In the genomic region with DNA sequence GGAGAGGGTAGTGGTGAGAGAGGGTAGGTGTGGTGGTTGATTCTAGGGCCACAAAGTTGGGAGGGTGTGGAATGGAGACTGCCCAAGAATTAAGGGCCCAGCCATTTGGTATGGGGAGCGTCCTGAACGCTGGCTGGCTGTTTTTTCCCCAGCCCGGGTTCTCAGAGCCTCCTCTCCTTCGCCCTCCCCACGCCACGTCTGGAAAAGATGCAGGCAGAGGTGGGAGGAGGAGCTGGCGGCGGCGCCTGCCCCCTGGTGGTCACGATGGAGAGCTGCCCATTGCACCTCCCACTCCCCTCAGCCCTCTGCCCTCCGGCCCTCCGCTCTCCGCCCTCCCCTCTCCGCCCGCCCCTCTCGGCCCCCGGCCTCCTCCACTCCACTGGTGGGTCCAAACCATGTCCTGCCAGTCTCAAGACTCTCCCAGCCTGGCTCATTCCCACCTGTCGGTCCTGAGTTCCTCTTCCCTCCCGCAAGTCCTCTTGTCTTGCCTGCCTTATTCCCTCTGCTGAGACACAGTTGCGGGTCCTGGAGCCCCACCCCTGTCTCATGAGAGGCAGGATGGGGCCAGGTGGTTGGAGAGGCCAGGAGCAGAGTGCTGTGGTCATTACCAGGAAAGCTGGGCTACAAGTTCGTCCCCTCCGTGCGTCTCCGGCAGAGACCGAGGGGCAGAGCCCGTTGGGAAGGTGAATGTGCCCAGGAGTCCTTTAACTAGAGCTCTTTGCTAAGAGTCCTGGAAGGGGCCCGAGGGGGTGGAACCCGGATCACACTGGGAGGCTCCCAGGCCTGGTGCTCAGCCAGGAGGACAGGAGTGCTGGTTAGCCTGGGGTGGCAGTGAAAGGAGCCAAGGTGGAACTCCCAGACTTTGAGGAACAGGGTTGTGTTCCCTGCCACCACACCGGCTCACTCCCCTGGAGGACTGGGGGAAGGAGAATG, we compare ENCODE assay signal across 8 cellular contexts. TPM values are rescaled to one million over a fixed set of nuclear protein-coding genes. Genes with fewer than 3 reads are reported as not detected.
DNase-seq lines count a peak whose midpoint lies in the region; ATAC-seq, FAIRE-seq and TF ChIP-seq lines count a peak whose summit lies in the region.

No MANE protein-coding gene starts in this region.

- peak overlapping the region; percentile 71 for H3K9ac ChIP-seq in HepG2 (ENCODE audit: insufficient read depth, low read depth, low read length)

- H3K9me3 Mint-ChIP-seq in HFFc6 = no peaks in the 10 kb centered on the region
- no peaks in the 10 kb centered on the region for H3K9me3 Mint-ChIP-seq in dendritic cell treated with granulocyte-macrophage colony-stimulating factor and Interleukin-4, amounts not matched to agents 40 ng/mL and 50 ng/mL, for 4 days

- peak overlapping the region; percentile 73 for H3K27ac Mint-ChIP-seq in HFFc6
- H3K27ac Mint-ChIP-seq in dendritic cell treated with granulocyte-macrophage colony-stimulating factor and Interleukin-4, amounts not matched to agents 40 ng/mL and 50 ng/mL, for 4 days = peak overlapping the region; percentile 41

- POLR2A ChIA-PET in HepG2 (lab: Yijun Ruan, JAX) = interaction anchor here (0.7 to 4.8 kb wide), 13 partner anchors 9 to 269 kb away, joined by 3 to 31 read pairs (median 4); partner anchors contain the start of genes ETNK2 and SOX13

- DNase-seq in HFFc6 (peak; percentile 48), NCI-H446 treated with DMSO at 0.1 percent for 48 hours (lab: John Stamatoyannopoulos, UW) (peak; percentile 42), HepG2 (ENCODE audit: low spot score) (no peak)
- DNase-seq in activated CD4-positive, alpha-beta T cell treated with anti-CD3 and anti-CD28 coated beads, Interleukin-2, amount 50 U/mL, for 1 hour = peak; percentile 54
- peak; percentile 56 for DNase-seq in stimulated activated CD4-positive, alpha-beta T cell treated with anti-CD3 and anti-CD28 coated beads, Interleukin-4, amount 100 ng/mL, for 1 hour

- no peaks in the 10 kb centered on the region for H3K9me3 ChIP-seq in HepG2 (ENCODE audit: low read length)

- no peaks in the 10 kb centered on the region for H3K79me2 ChIP-seq in HepG2 (ENCODE audit: insufficient read depth, low read length)

- CTCF ChIA-PET in HepG2 (lab: Yijun Ruan, JAX; ENCODE audit: low intra/inter-chr PET ratio, low total read pairs) = interaction anchor here (0.8 to 4.2 kb wide), 3 partner anchors 10 to 268 kb away, joined by 3 to 89 read pairs (median 40); partner anchors contain the start of gene SNRPE

- 0 out of 2 replicates have a peak overlapping the region, but pooled peaks have one; percentile 26 for H3K4me3 Mint-ChIP-seq in HFFc6
- peak overlapping the region; percentile 49 for H3K4me3 Mint-ChIP-seq in dendritic cell treated with granulocyte-macrophage colony-stimulating factor and Interleukin-4, amounts not matched to agents 40 ng/mL and 50 ng/mL, for 4 days

- peak overlapping the region; percentile 16 for H2AFZ ChIP-seq in HepG2 (ENCODE audit: low read length)

- no TSS peak for BruUV-seq in HepG2 (replicated peaks; lab: Mats Ljungman, UMichigan)

- peak; percentile 93 for TF ChIP-seq RAD21 in HepG2 (CRISPR knock-in tag; IDR thresholded peaks at IDR 0.05)

- TF ChIP-seq EP300 in HepG2 (IDR thresholded peaks at IDR 0.05; ENCODE audit: low read depth in 2 of 2, low read length in 2 of 2) = no peak
- TF ChIP-seq EP300 in HepG2 (CRISPR knock-in tag; IDR thresholded peaks at IDR 0.05; ENCODE audit: borderline replicate concordance) = no peak

- no peak for FAIRE-seq in HepG2 (lab: Jason Lieb, UNC)

- ATAC-seq in HepG2 (peak; percentile 84), GM18517 (IDR thresholded peaks at IDR 0.05; ENCODE audit: unreplicated experiment) (no peak)

- H3K4me2 ChIP-seq in HepG2 (ENCODE audit: low read depth, low read length) = peak overlapping the region; percentile 99

- H3K27me3 Mint-ChIP-seq in HFFc6 (ENCODE audit: insufficient read depth) = peaks cover 2% of the 10 kb centered on the region; the same call in 1 of the 2 replicates
- H3K27me3 Mint-ChIP-seq in dendritic cell treated with granulocyte-macrophage colony-stimulating factor and Interleukin-4, amounts not matched to agents 40 ng/mL and 50 ng/mL, for 4 days = peaks cover 11% of the 10 kb centered on the region

- in situ Hi-C loops in HepG2 (cut with HindIII; ENCODE audit: extremely low pct_ligation_motif_present, low pct_unique_long_range_greater_than_20kb) = loop anchor here (5.0 kb wide), 2 partner anchors 47 to 257 kb away; no protein-coding TSS in a partner anchor

- intact Hi-C loops in dendritic cell treated with granulocyte-macrophage colony-stimulating factor and Interleukin-4, amounts not matched to agents 40 ng/mL and 50 ng/mL, for 4 days (cut with micrococcal nuclease) = loop anchor here (1.0 kb wide), 1 partner anchor 268 kb away; the partner anchor contains the start of gene SNRPE
- intact Hi-C loops in HepG2 (cut with micrococcal nuclease; ENCODE audit: unreplicated experiment) = loop anchor here (1.0 kb wide), 3 partner anchors 16 to 268 kb away; partner anchors contain the start of gene SNRPE

- H3K27me3 ChIP-seq in HepG2 (ENCODE audit: control insufficient read depth in 1 of 2, insufficient read depth in 2 of 2, low read length in 2 of 2) = no peaks in the 10 kb centered on the region

- peaks cover 12 to 19% of the 10 kb centered on the region in 2 experiments; a peak in 4 of 5 replicates for H3K36me3 ChIP-seq in HepG2 (replicated peaks in 1 of 2; ENCODE audit: control insufficient read depth in 1 of 2, insufficient read depth in 2 of 2, low read length in 2 of 2)

- peak overlapping the region; percentile 49 to 84 (median 71) for H3K4me3 ChIP-seq in HepG2 (replicated peaks in 1 of 3; ENCODE audit: insufficient read depth in 1 of 3, low read depth in 2 of 3, low read length in 3 of 3)

- TF ChIP-seq CTCF in C4-2B (conservative IDR thresholded peaks at IDR 0.05) (peak; percentile 95), HFFc6 (IDR thresholded peaks at IDR 0.05) (peak; percentile 96), HepG2 (CRISPR knock-in tag; IDR thresholded peaks at IDR 0.05) (peak; percentile 95)

- TF ChIP-seq POLR2A in HepG2 (IDR thresholded peaks at IDR 0.05; ENCODE audit: insufficient read depth in 1 of 2, low read depth in 2 of 2, low read length in 2 of 2) = no peak

- H3K4me1 Mint-ChIP-seq in HFFc6 (ENCODE audit: low read depth) = peaks cover 50% of the 10 kb centered on the region
- peaks cover 11% of the 10 kb centered on the region for H3K4me1 Mint-ChIP-seq in dendritic cell treated with granulocyte-macrophage colony-stimulating factor and Interleukin-4, amounts not matched to agents 40 ng/mL and 50 ng/mL, for 4 days (ENCODE audit: low read depth)

- no peak overlapping the region; the same call in 1 of the 2 replicates for H3K27ac ChIP-seq in C4-2B
- peak overlapping the region; percentile 25 for H3K27ac ChIP-seq in HepG2 (ENCODE audit: extremely low read length, insufficient read depth, low read length)

- WGBS in HepG2 (ENCODE audit: low lambda C conversion rate) = 4% methylated on average over 17 of the region's 29 CpGs

- peaks cover 34% of the 10 kb centered on the region for H3K4me1 ChIP-seq in HepG2 (ENCODE audit: insufficient read depth, low read length)

- no peaks in the 10 kb centered on the region for H3K36me3 Mint-ChIP-seq in HFFc6 (ENCODE audit: low read depth)
- no peaks in the 10 kb centered on the region for H3K36me3 Mint-ChIP-seq in dendritic cell treated with granulocyte-macrophage colony-stimulating factor and Interleukin-4, amounts not matched to agents 40 ng/mL and 50 ng/mL, for 4 days (ENCODE audit: low read depth)

- no peaks in the 10 kb centered on the region for H4K20me1 ChIP-seq in HepG2 (ENCODE audit: insufficient read depth, low read length)

RNA-seq across cellular contexts. Expression of gene ETNK2, which starts 22.6 kb away (rescaled TPM):
- total RNA-seq in HFFc6 (2021; fragmentation: NEBNext Ultra II Directional; extraction: Animal tissue kit (Norgen Biotek cat#: 25700)) = 1 to 10 TPM; 3.1 to 6.3 (median 3.9) TPM
- total RNA-seq in HepG2 (2016; rRNA removed; fragmentation: Illumina TruSeq; extraction: Trizol) = 35.3 and 42.8 TPM in 2 replicates
- total RNA-seq in HepG2 (2016; cell fraction: cytosol; rRNA removed; fragmentation: Illumina TruSeq; extraction: Trizol; ENCODE audit: low read depth) = 44.9 and 55.4 TPM in 2 replicates
- 31.7 and 40.5 TPM in 2 replicates for total RNA-seq in HepG2 (2016; cell fraction: insoluble cytoplasmic fraction; rRNA removed; fragmentation: Illumina TruSeq; extraction: Trizol)
- 91.7 and 102 TPM in 2 replicates for total RNA-seq in HepG2 (2016; cell fraction: membrane; rRNA removed; fragmentation: Illumina TruSeq; extraction: Trizol)
- 18.1 and 22.1 TPM in 2 replicates for total RNA-seq in HepG2 (2016; cell fraction: nucleus; rRNA removed; fragmentation: Illumina TruSeq; extraction: Trizol)
- 15.5 and 23.4 TPM in 2 replicates for polyA plus RNA-seq in HepG2 (2011; rRNA removed)
- polyA plus RNA-seq in HepG2 (2011; cell fraction: cytosol; rRNA removed) = 13.9 and 23.8 TPM in 2 replicates
- polyA plus RNA-seq in HepG2 (2011; cell fraction: nucleus; rRNA removed) = 5.6 and 10.0 TPM in 2 replicates
- 18.2 and 18.3 TPM in 2 replicates for polyA plus RNA-seq in HepG2 (2012)
- 63.9 and 73.6 TPM in 2 replicates for polyA plus RNA-seq in HepG2 (2016; cell fraction: cytosol; fragmentation: Illumina TruSeq; extraction: Trizol; ENCODE audit: low read depth)
- 38.8 and 47.8 TPM in 2 replicates for polyA plus RNA-seq in HepG2 (2016; cell fraction: insoluble cytoplasmic fraction; fragmentation: Illumina TruSeq; extraction: Trizol; ENCODE audit: low read depth)
- 98.0 and 100 TPM in 2 replicates for polyA plus RNA-seq in HepG2 (2016; cell fraction: membrane; fragmentation: Illumina TruSeq; extraction: Trizol; ENCODE audit: low read depth)
- polyA plus RNA-seq in HepG2 (2016; cell fraction: nucleus; fragmentation: Illumina TruSeq; extraction: Trizol; ENCODE audit: insufficient read depth, low read depth) = 24.8 and 26.8 TPM in 2 replicates
- polyA minus RNA-seq in HepG2 (2011; rRNA and poly(A)+ RNA removed; ENCODE audit: low replicate concordance) = 1.9 and 16.9 TPM in 2 replicates
- 6.6 and 10.3 TPM in 2 replicates for polyA minus RNA-seq in HepG2 (2011; cell fraction: cytosol; rRNA and poly(A)+ RNA removed)
- 4.9 and 9.0 TPM in 2 replicates for polyA minus RNA-seq in HepG2 (2011; cell fraction: nucleus; rRNA and poly(A)+ RNA removed)

RNA-seq across cellular contexts. Expression of gene REN, which starts 36.9 kb away (rescaled TPM):
- total RNA-seq in HFFc6 (2021; fragmentation: NEBNext Ultra II Directional; extraction: Animal tissue kit (Norgen Biotek cat#: 25700)) = under 1 TPM in 5 of 6 experiments, not detected in 1; 0.17 to 0.39 (median 0.34) TPM
- not detected in 2 replicates for total RNA-seq in HepG2 (2016; rRNA removed; fragmentation: Illumina TruSeq; extraction: Trizol)
- not detected in 2 replicates for total RNA-seq in HepG2 (2016; cell fraction: cytosol; rRNA removed; fragmentation: Illumina TruSeq; extraction: Trizol; ENCODE audit: low read depth)
- not detected in 2 replicates for total RNA-seq in HepG2 (2016; cell fraction: insoluble cytoplasmic fraction; rRNA removed; fragmentation: Illumina TruSeq; extraction: Trizol)
- not detected in 2 replicates for total RNA-seq in HepG2 (2016; cell fraction: membrane; rRNA removed; fragmentation: Illumina TruSeq; extraction: Trizol)
- total RNA-seq in HepG2 (2016; cell fraction: nucleus; rRNA removed; fragmentation: Illumina TruSeq; extraction: Trizol) = not detected in 2 replicates
- polyA plus RNA-seq in HepG2 (2011; rRNA removed) = 0.05 TPM in 1 of 2 replicates, not detected in the other
- 0.03 and 0.06 TPM in 2 replicates for polyA plus RNA-seq in HepG2 (2011; cell fraction: cytosol; rRNA removed)
- 0.12 and 0.21 TPM in 2 replicates for polyA plus RNA-seq in HepG2 (2011; cell fraction: nucleus; rRNA removed)
- not detected in 2 replicates for polyA plus RNA-seq in HepG2 (2012)
- not detected in 2 replicates for polyA plus RNA-seq in HepG2 (2016; cell fraction: cytosol; fragmentation: Illumina TruSeq; extraction: Trizol; ENCODE audit: low read depth)
- polyA plus RNA-seq in HepG2 (2016; cell fraction: insoluble cytoplasmic fraction; fragmentation: Illumina TruSeq; extraction: Trizol; ENCODE audit: low read depth) = not detected in 2 replicates
- polyA plus RNA-seq in HepG2 (2016; cell fraction: membrane; fragmentation: Illumina TruSeq; extraction: Trizol; ENCODE audit: low read depth) = not detected in 2 replicates
- not detected in 2 replicates for polyA plus RNA-seq in HepG2 (2016; cell fraction: nucleus; fragmentation: Illumina TruSeq; extraction: Trizol; ENCODE audit: insufficient read depth, low read depth)
- not detected in 2 replicates for polyA minus RNA-seq in HepG2 (2011; rRNA and poly(A)+ RNA removed; ENCODE audit: low replicate concordance)
- not detected in 2 replicates for polyA minus RNA-seq in HepG2 (2011; cell fraction: cytosol; rRNA and poly(A)+ RNA removed)
- not detected in 2 replicates for polyA minus RNA-seq in HepG2 (2011; cell fraction: nucleus; rRNA and poly(A)+ RNA removed)

RNA-seq across cellular contexts. Expression of gene SOX13, which starts 56.3 kb away (rescaled TPM):
- 10 to 100 TPM in 5 of 6 experiments, 1 to 10 TPM in 1; 9.9 to 13.5 (median 11.1) TPM for total RNA-seq in HFFc6 (2021; fragmentation: NEBNext Ultra II Directional; extraction: Animal tissue kit (Norgen Biotek cat#: 25700))
- total RNA-seq in HepG2 (2016; rRNA removed; fragmentation: Illumina TruSeq; extraction: Trizol) = 9.3 and 13.3 TPM in 2 replicates
- 19.4 and 23.0 TPM in 2 replicates for total RNA-seq in HepG2 (2016; cell fraction: cytosol; rRNA removed; fragmentation: Illumina TruSeq; extraction: Trizol; ENCODE audit: low read depth)
- 9.5 and 12.4 TPM in 2 replicates for total RNA-seq in HepG2 (2016; cell fraction: insoluble cytoplasmic fraction; rRNA removed; fragmentation: Illumina TruSeq; extraction: Trizol)
- 7.5 and 8.0 TPM in 2 replicates for total RNA-seq in HepG2 (2016; cell fraction: membrane; rRNA removed; fragmentation: Illumina TruSeq; extraction: Trizol)
- total RNA-seq in HepG2 (2016; cell fraction: nucleus; rRNA removed; fragmentation: Illumina TruSeq; extraction: Trizol) = 11.8 and 12.5 TPM in 2 replicates
- polyA plus RNA-seq in HepG2 (2011; rRNA removed) = 15.8 and 19.0 TPM in 2 replicates
- 11.5 and 12.7 TPM in 2 replicates for polyA plus RNA-seq in HepG2 (2011; cell fraction: cytosol; rRNA removed)
- 51.5 and 56.0 TPM in 2 replicates for polyA plus RNA-seq in HepG2 (2011; cell fraction: nucleus; rRNA removed)
- polyA plus RNA-seq in HepG2 (2012) = 12.2 and 14.5 TPM in 2 replicates
- polyA plus RNA-seq in HepG2 (2016; cell fraction: cytosol; fragmentation: Illumina TruSeq; extraction: Trizol; ENCODE audit: low read depth) = 1.2 and 1.3 TPM in 2 replicates
- 12.0 and 16.7 TPM in 2 replicates for polyA plus RNA-seq in HepG2 (2016; cell fraction: insoluble cytoplasmic fraction; fragmentation: Illumina TruSeq; extraction: Trizol; ENCODE audit: low read depth)
- polyA plus RNA-seq in HepG2 (2016; cell fraction: membrane; fragmentation: Illumina TruSeq; extraction: Trizol; ENCODE audit: low read depth) = 3.4 and 3.9 TPM in 2 replicates
- 29.9 and 34.7 TPM in 2 replicates for polyA plus RNA-seq in HepG2 (2016; cell fraction: nucleus; fragmentation: Illumina TruSeq; extraction: Trizol; ENCODE audit: insufficient read depth, low read depth)
- 50.6 and 65.9 TPM in 2 replicates for polyA minus RNA-seq in HepG2 (2011; rRNA and poly(A)+ RNA removed; ENCODE audit: low replicate concordance)
- 12.0 and 12.7 TPM in 2 replicates for polyA minus RNA-seq in HepG2 (2011; cell fraction: cytosol; rRNA and poly(A)+ RNA removed)
- polyA minus RNA-seq in HepG2 (2011; cell fraction: nucleus; rRNA and poly(A)+ RNA removed) = 40.8 and 41.1 TPM in 2 replicates
